In genomic region chr22:41479671-41480396, GRCh38 we compare ENCODE assay signal across 10 cellular contexts. TPM values are rescaled to one million over a fixed set of nuclear protein-coding genes. Genes with fewer than 3 reads are reported as not detected.
A peak's percentile ranks its signal among the peaks of the same experiment; 100 is the strongest.
DNase-seq lines count a peak whose midpoint lies in the region; ATAC-seq and TF ChIP-seq lines count a peak whose summit lies in the region.
"Had no signal": no experiment of that assay in that cellular context is flagged by ENCODE, and none has a peak within 500 bp of the region (broad histone marks: within the 10 kb centered on the region; RNA-seq: fewer than 3 reads in every experiment).

No MANE protein-coding gene starts in this region.

- intact Hi-C loops in thyroid gland (cut with DNase I), result no loop called here
- intact Hi-C loops in CD4-positive, alpha-beta T cell (cut with DNase I, micrococcal nuclease), result loop anchor here in 1 of 2 experiments (5.0 kb wide), 1 partner anchor 42 kb away; no protein-coding TSS in a partner anchor

- 77 to 86% methylated on average over 6 of the region's 6 CpGs for WGBS in lung, 2 donors
- 71 to 87% methylated on average over 6 of the region's 6 CpGs for WGBS in thyroid gland, 2 donors

- H3K27ac ChIP-seq in caudate nucleus (ENCODE audit: low read depth, low read length), result peak overlapping the region; percentile 93
- peak overlapping the region; percentile 66 to 86 for H3K27ac ChIP-seq in lung (ENCODE audit: low read depth in 1 of 2, low read length in 1 of 2)
- peak overlapping the region; percentile 67 to 85 (median 70) for H3K27ac ChIP-seq in thyroid gland
- no peak overlapping the region for H3K27ac ChIP-seq in CD4-positive, alpha-beta T cell (ENCODE audit: low read depth, low read length)
- H3K27ac ChIP-seq: 22Rv1 had no signal

- H3K4me1 ChIP-seq in lung (ENCODE audit: control insufficient read depth in 2 of 2, insufficient read depth in 2 of 2, low read length in 2 of 2), result peaks cover 15 to 24% of the 10 kb centered on the region in 2 donors
- peaks cover 17 to 48% of the 10 kb centered on the region in 2 donors for H3K4me1 ChIP-seq in thyroid gland

- H3K4me3 ChIP-seq in lung (no peak overlapping the region), thyroid gland (replicated peaks in 1 of 3) (no peak overlapping the region)
- H3K4me3 ChIP-seq: skin epidermis had no signal

- ATAC-seq in lung (ENCODE audit: insufficient read depth, low FRiP score) (no peak), HG03135 (IDR thresholded peaks at IDR 0.05; ENCODE audit: unreplicated experiment) (no peak)
- ATAC-seq in CD4-positive, alpha-beta T cell (ENCODE audit: poor library complexity), result no peak

- TF ChIP-seq CTCF in lung (IDR thresholded peaks at IDR 0.05; ENCODE audit: control extremely low read depth, extremely low read depth), result no peak
- no peak for TF ChIP-seq CTCF in thyroid gland (IDR thresholded peaks at IDR 0.05)
- no peak for TF ChIP-seq CTCF in CD4-positive, alpha-beta T cell (IDR thresholded peaks at IDR 0.05)

- H3K9me3 ChIP-seq in lung (ENCODE audit: control insufficient read depth in 2 of 2, insufficient read depth in 1 of 2, low read length in 1 of 2), result no peaks in the 10 kb centered on the region
- no peaks in the 10 kb centered on the region for H3K9me3 ChIP-seq in thyroid gland
- no peaks in the 10 kb centered on the region for H3K9me3 ChIP-seq in CD4-positive, alpha-beta T cell (ENCODE audit: control insufficient read depth, low read length)

- H3K4me3 Mint-ChIP-seq in CD4-positive, alpha-beta T cell, result no peak overlapping the region

- H3K36me3 ChIP-seq in lung (ENCODE audit: control insufficient read depth in 2 of 2, insufficient read depth in 2 of 2, low read length in 2 of 2), result no peaks in the 10 kb centered on the region
- H3K36me3 ChIP-seq in thyroid gland, result no peaks in the 10 kb centered on the region

- H3K4me1 Mint-ChIP-seq in CD4-positive, alpha-beta T cell (ENCODE audit: low read depth), result peaks cover 44% of the 10 kb centered on the region

- H3K27me3 ChIP-seq in lung (ENCODE audit: control insufficient read depth, insufficient read depth) (no peaks in the 10 kb centered on the region), thyroid gland (no peaks in the 10 kb centered on the region)
- H3K27me3 ChIP-seq in CD4-positive, alpha-beta T cell (ENCODE audit: control insufficient read depth, insufficient read depth, low read length), result no peaks in the 10 kb centered on the region

- H3K36me3 Mint-ChIP-seq in CD4-positive, alpha-beta T cell (ENCODE audit: low read depth), result peaks cover 11% of the 10 kb centered on the region

- no peaks in the 10 kb centered on the region for H3K9me3 Mint-ChIP-seq in CD4-positive, alpha-beta T cell

- H3K27ac Mint-ChIP-seq in CD4-positive, alpha-beta T cell, result no peak overlapping the region

- POLR2A ChIA-PET in CD4-positive, alpha-beta T cell (lab: Charles Lee), result no interaction called here

- CTCF ChIA-PET in CD4-positive, alpha-beta T cell (lab: Charles Lee), result no interaction called here

- no peak for TF ChIP-seq POLR2A in thyroid gland (IDR thresholded peaks at IDR 0.05)

- H3K27me3 Mint-ChIP-seq in CD4-positive, alpha-beta T cell, result no peaks in the 10 kb centered on the region

- DNase-seq in DMS53 (lab: John Stamatoyannopoulos, UW) (peak; percentile 5), DMS53 treated with DMSO at 0.1 percent for 48 hours (lab: John Stamatoyannopoulos, UW; ENCODE audit: unreplicated experiment) (no peak), caudate nucleus (lab: John Stamatoyannopoulos, UW) (peak in 51 of 61 donors; percentile 10 to 95 (median 72)), lung (ENCODE audit: low spot score) (no peak), thyroid gland (no peak), NCI-H2081 (lab: John Stamatoyannopoulos, UW) (no peak)
- no peak for DNase-seq in CD4-positive, alpha-beta T cell

RNA-seq across cellular contexts. Expression of gene ACO2, which starts 10.9 kb away (rescaled TPM):
- 100 to 1,000 TPM in 1 of 2 donors, 10 to 100 TPM in 1; 57.8 to 101 TPM for total RNA-seq in lung
- polyA plus RNA-seq in lung, result 10 to 100 TPM; 34.1 to 67.1 TPM
- total RNA-seq in thyroid gland, result 100 to 1,000 TPM in 3 of 4 donors, 10 to 100 TPM in 1; 81.3 to 205 (median 135) TPM
- total RNA-seq in CD4-positive, alpha-beta T cell, result 10 to 100 TPM; 69.5 to 71.9 TPM

RNA-seq across cellular contexts. Expression of gene PHF5A, which starts 11.3 kb away (rescaled TPM):
- 10 to 100 TPM; 28.9 to 33.9 TPM for total RNA-seq in lung
- 10 to 100 TPM; 46.2 to 89.6 TPM for polyA plus RNA-seq in lung
- total RNA-seq in thyroid gland, result 10 to 100 TPM; 22.4 to 58.3 (median 39.4) TPM
- total RNA-seq in CD4-positive, alpha-beta T cell, result 10 to 100 TPM; 41.3 to 44.2 TPM

RNA-seq across cellular contexts. Expression of gene TOB2, which starts 33.2 kb away (rescaled TPM):
- total RNA-seq in lung, result 10 to 100 TPM; 26.8 to 46.7 TPM
- 10 to 100 TPM; 15.4 to 20.1 TPM for polyA plus RNA-seq in lung
- total RNA-seq in thyroid gland, result 100 to 1,000 TPM in 3 of 4 donors, 10 to 100 TPM in 1; 66.5 to 130 (median 115) TPM
- total RNA-seq in CD4-positive, alpha-beta T cell, result 10 to 100 TPM; 21.0 to 26.7 TPM

Comparison
In these comparisons a context has a peak if more than half of its experiments do, and no peak if none do; other contexts are left out.
1. DNase-seq: peak in DMS53 (single experiment) and caudate nucleus (51 of 61); none in DMS53 treated with DMSO at 0.1 percent for 48 hours (single experiment), lung (single experiment), thyroid gland (0 of 2), NCI-H2081 (0 of 2) and CD4-positive, alpha-beta T cell (0 of 10).